ENCODE assay signal across 13 cellular contexts in genomic region chr14:75906228-75906627, GRCh38.
DNase-seq lines count a peak whose midpoint lies in the region; ATAC-seq and TF ChIP-seq lines count a peak whose summit lies in the region.
"Had no signal": no experiment of that assay in that cellular context is flagged by ENCODE, and none has a peak within 500 bp of the region (broad histone marks: within the 10 kb centered on the region; RNA-seq: fewer than 3 reads in every experiment).

No MANE protein-coding gene starts in this region.

- H3K9me3 Mint-ChIP-seq in activated T-cell treated with anti-CD3 and anti-CD28 coated beads, Interleukin-2, amount 50 U/mL, for 72 hours, result no peaks in the 10 kb centered on the region
- H3K9me3 Mint-ChIP-seq: CD4-positive, alpha-beta T cell; H9 had no signal

- H2BK15ac ChIP-seq in mesenchymal stem cell (ENCODE audit: low read depth, poor library complexity, severe bottlenecking), result no peak overlapping the region

- H3K23ac ChIP-seq in mesenchymal stem cell (ENCODE audit: low read length in 2 of 2), result no peak overlapping the region

- H3K27me3 ChIP-seq in mesenchymal stem cell (ENCODE audit: control insufficient read depth in 1 of 2, insufficient read depth in 1 of 2, low read length in 2 of 2), result no peaks in the 10 kb centered on the region
- H3K27me3 ChIP-seq in gastrocnemius medialis, result no peaks in the 10 kb centered on the region
- no peaks in the 10 kb centered on the region for H3K27me3 ChIP-seq in Karpas-422 (ENCODE audit: low read length)

- no peak overlapping the region for H3K4me3 ChIP-seq in HEK293 (ENCODE audit: low read depth, low read length)
- H3K4me3 ChIP-seq in SK-N-MC, result no peak overlapping the region
- no peak overlapping the region for H3K4me3 ChIP-seq in mesenchymal stem cell (ENCODE audit: insufficient read depth in 1 of 2, low read depth in 1 of 2, low read length in 2 of 2)
- no peak overlapping the region for H3K4me3 ChIP-seq in gastrocnemius medialis
- no peak overlapping the region for H3K4me3 ChIP-seq in Karpas-422 (ENCODE audit: low read length)

- no peak overlapping the region for H3K4ac ChIP-seq in mesenchymal stem cell (ENCODE audit: low read depth in 1 of 2, low read length in 2 of 2)

- no peak overlapping the region for H3K27ac Mint-ChIP-seq in activated T-cell treated with anti-CD3 and anti-CD28 coated beads, Interleukin-2, amount 50 U/mL, for 72 hours
- H3K27ac Mint-ChIP-seq: B cell; CD4-positive, alpha-beta T cell; H9 had no signal

- no peak for TF ChIP-seq POLR2A in gastrocnemius medialis (IDR thresholded peaks at IDR 0.05)

- no peak overlapping the region for H3K4me3 Mint-ChIP-seq in activated T-cell treated with anti-CD3 and anti-CD28 coated beads, Interleukin-2, amount 50 U/mL, for 72 hours
- H3K4me3 Mint-ChIP-seq: B cell; CD4-positive, alpha-beta T cell; H9 had no signal

- CTCF ChIA-PET in HEK293 (lab: Yijun Ruan, JAX), result interaction anchor here (0.6 to 6.6 kb wide), 42 partner anchors 9 to 720 kb away, joined by 3 to 82 read pairs (median 6); partner anchors contain the start of gene TGFB3

- ATAC-seq in gastrocnemius medialis, result no peak
- ATAC-seq in activated T-cell treated with anti-CD3 and anti-CD28 coated beads, Interleukin-2, amount 50 U/mL, for 72 hours (replicated peaks in 1 of 2), result no peak
- ATAC-seq: HepG2 had no signal

- peak overlapping the region; percentile 44; the same call in 1 of the 2 replicates for H3K27ac ChIP-seq in HEK293 (ENCODE audit: extremely low read depth, low read depth, low read length)
- 0 out of 2 replicates have a peak overlapping the region, but pooled peaks have one; percentile 9 for H3K27ac ChIP-seq in SK-N-MC
- H3K27ac ChIP-seq in mesenchymal stem cell (ENCODE audit: low read length, poor library complexity, severe bottlenecking), result no peak overlapping the region
- peak overlapping the region in 3 of 4 donors; percentile 17 to 54 (median 42) for H3K27ac ChIP-seq in gastrocnemius medialis
- no peak overlapping the region for H3K27ac ChIP-seq in Karpas-422 (ENCODE audit: low read length)

- H4K91ac ChIP-seq in mesenchymal stem cell (ENCODE audit: low read length), result no peak overlapping the region

- intact Hi-C loops in gastrocnemius medialis (cut with DNase I; ENCODE audit: low total_unique reads), result loop anchor here (1.0 to 5.0 kb wide), 3 partner anchors 36 to 195 kb away; no protein-coding TSS in a partner anchor

- H3K79me1 ChIP-seq in mesenchymal stem cell (replicated peaks; ENCODE audit: low read length, poor library complexity, severe bottlenecking), result peaks cover 5% of the 10 kb centered on the region

- no peaks in the 10 kb centered on the region for H3K36me3 Mint-ChIP-seq in activated T-cell treated with anti-CD3 and anti-CD28 coated beads, Interleukin-2, amount 50 U/mL, for 72 hours (ENCODE audit: insufficient read depth in 2 of 2)

- H3K4me2 ChIP-seq in mesenchymal stem cell (ENCODE audit: low read length, poor library complexity, severe bottlenecking), result no peak overlapping the region
- no peak overlapping the region for H3K4me2 ChIP-seq in Karpas-422 (ENCODE audit: low read depth, low read length, poor library complexity, severe bottlenecking)

- H3K4me1 Mint-ChIP-seq in activated T-cell treated with anti-CD3 and anti-CD28 coated beads, Interleukin-2, amount 50 U/mL, for 72 hours (ENCODE audit: low read depth), result no peaks in the 10 kb centered on the region
- H3K4me1 Mint-ChIP-seq: B cell had no signal

- H3K9ac ChIP-seq in SK-N-MC (ENCODE audit: insufficient read length), result no peak overlapping the region
- no peak overlapping the region for H3K9ac ChIP-seq in mesenchymal stem cell (ENCODE audit: low read length)
- H3K9ac ChIP-seq in Karpas-422 (ENCODE audit: low read length), result no peak overlapping the region

- no peaks in the 10 kb centered on the region for H4K20me1 ChIP-seq in Karpas-422 (ENCODE audit: insufficient read depth, low read depth, low read length)

- WGBS in mesenchymal stem cell, result 100% methylated on average over 1 of the region's 5 CpGs

- H3K27me3 Mint-ChIP-seq in activated T-cell treated with anti-CD3 and anti-CD28 coated beads, Interleukin-2, amount 50 U/mL, for 72 hours (ENCODE audit: low read depth), result no peaks in the 10 kb centered on the region
- H3K27me3 Mint-ChIP-seq: B cell; CD4-positive, alpha-beta T cell had no signal

- no peaks in the 10 kb centered on the region for H3K9me2 ChIP-seq in Karpas-422 (replicated peaks; ENCODE audit: insufficient read depth, low read length)

- DNase-seq in SK-N-MC (ENCODE audit: low read depth, low spot score) (no peak), mesenchymal stem cell (no peak), gastrocnemius medialis (no peak), Karpas-422 (no peak), NCI-H2107 (lab: John Stamatoyannopoulos, UW) (no peak)
- DNase-seq in activated T-cell treated with anti-CD3 and anti-CD28 coated beads, Interleukin-2, amount 50 U/mL, for 72 hours, result no peak
- DNase-seq: DMS 273 treated with DMSO at 0.1 percent for 48 hours, GOT3, H9 had no signal

- H3K9me3 ChIP-seq in HEK293 (ENCODE audit: control insufficient read depth, insufficient read depth, low read depth, low read length) (no peaks in the 10 kb centered on the region), SK-N-MC (ENCODE audit: low read depth, low read length) (no peaks in the 10 kb centered on the region), mesenchymal stem cell (ENCODE audit: control insufficient read depth, low read length) (no peaks in the 10 kb centered on the region), gastrocnemius medialis (no peaks in the 10 kb centered on the region), Karpas-422 (ENCODE audit: low read length) (no peaks in the 10 kb centered on the region)

- no peak overlapping the region for H3K14ac ChIP-seq in mesenchymal stem cell (ENCODE audit: low read length in 2 of 2)

- H2BK12ac ChIP-seq in mesenchymal stem cell (ENCODE audit: low read length in 2 of 2), result no peak overlapping the region

- peaks cover 17% of the 10 kb centered on the region for H3K4me1 ChIP-seq in HEK293 (ENCODE audit: control insufficient read depth, insufficient read depth, low read length)
- H3K4me1 ChIP-seq in mesenchymal stem cell (ENCODE audit: control insufficient read depth, insufficient read depth, low read depth, low read length), result peaks cover 3% of the 10 kb centered on the region
- H3K4me1 ChIP-seq in gastrocnemius medialis, result peaks cover 29 to 44% of the 10 kb centered on the region in 2 donors
- H3K4me1 ChIP-seq in Karpas-422 (ENCODE audit: low read length), result no peaks in the 10 kb centered on the region

- no peak for TF ChIP-seq CTCF in HEK293 (tag by site-specific recombination; IDR thresholded peaks at IDR 0.05)
- TF ChIP-seq CTCF in gastrocnemius medialis (IDR thresholded peaks at IDR 0.05 in 4 of 5, conservative IDR thresholded peaks at IDR 0.05 in 1 of 5), result no peak

- POLR2A ChIA-PET in HEK293 (lab: Yijun Ruan, JAX), result no interaction called here

- in situ Hi-C loops in gastrocnemius medialis (cut with MboI; ENCODE audit: low sequenced_read_pairs in 4 of 4), result loop anchor here (5.0 to 10.0 kb wide), 4 partner anchors 69 to 201 kb away; partner anchors contain the start of gene TGFB3 (in 2 of the 4)

- peak overlapping the region; percentile 21 for H2AK5ac ChIP-seq in mesenchymal stem cell (ENCODE audit: low read length, severe bottlenecking)

- H4K8ac ChIP-seq in mesenchymal stem cell (ENCODE audit: low read length), result no peak overlapping the region

- H3K79me2 ChIP-seq in Karpas-422 (ENCODE audit: low read length), result no peaks in the 10 kb centered on the region

- H3K36me3 ChIP-seq in HEK293 (ENCODE audit: control insufficient read depth in 2 of 2, insufficient read depth in 1 of 2, low read length in 2 of 2) (peaks cover 0 to 10% of the 10 kb centered on the region in 2 experiments; a peak in 2 of 3 replicates), SK-N-MC (ENCODE audit: insufficient read depth, low read length) (no peaks in the 10 kb centered on the region), mesenchymal stem cell (ENCODE audit: control insufficient read depth in 1 of 2, insufficient read depth in 2 of 2, low read depth in 1 of 2, low read length in 2 of 2) (peaks cover 7 to 11% of the 10 kb centered on the region in 2 experiments), gastrocnemius medialis (no peaks in the 10 kb centered on the region), Karpas-422 (ENCODE audit: insufficient read depth, low read length) (no peaks in the 10 kb centered on the region)

- no peak overlapping the region for H2AFZ ChIP-seq in mesenchymal stem cell (ENCODE audit: low read depth, low read length)
- H2AFZ ChIP-seq in Karpas-422 (ENCODE audit: low read length), result no peak overlapping the region

- no peak overlapping the region for H2BK5ac ChIP-seq in mesenchymal stem cell (ENCODE audit: low read depth, low read length, poor library complexity, severe bottlenecking)

- no peak overlapping the region for H3K18ac ChIP-seq in mesenchymal stem cell (ENCODE audit: low read depth in 1 of 2, low read length in 2 of 2)

- no peak overlapping the region for H2BK120ac ChIP-seq in mesenchymal stem cell (ENCODE audit: low read depth, low read length)

TF ChIP-seq in HEK293, 187 proteins besides CTCF, POLR2A, EP300 and RAD21:
- TF ChIP-seq ZNF274 (IDR thresholded peaks at IDR 0.05; ENCODE audit: low read length), result no peak
- no peak for TF ChIP-seq ZNF274 (tag by site-specific recombination; IDR thresholded peaks at IDR 0.05; ENCODE audit: borderline replicate concordance)
- TF ChIP-seq ZNF707 (tag by site-specific recombination; IDR thresholded peaks at IDR 0.05), result peak; percentile 80

Comparison
In these comparisons a context has a peak if more than half of its experiments do, and no peak if none do; other contexts are left out.
1. H3K27ac ChIP-seq: peak in HEK293 (single experiment), SK-N-MC (single experiment) and gastrocnemius medialis (3 of 4); none in mesenchymal stem cell (single experiment) and Karpas-422 (single experiment).